Comparison of ENCODE assay signal across 9 cellular contexts in the genomic region with DNA sequence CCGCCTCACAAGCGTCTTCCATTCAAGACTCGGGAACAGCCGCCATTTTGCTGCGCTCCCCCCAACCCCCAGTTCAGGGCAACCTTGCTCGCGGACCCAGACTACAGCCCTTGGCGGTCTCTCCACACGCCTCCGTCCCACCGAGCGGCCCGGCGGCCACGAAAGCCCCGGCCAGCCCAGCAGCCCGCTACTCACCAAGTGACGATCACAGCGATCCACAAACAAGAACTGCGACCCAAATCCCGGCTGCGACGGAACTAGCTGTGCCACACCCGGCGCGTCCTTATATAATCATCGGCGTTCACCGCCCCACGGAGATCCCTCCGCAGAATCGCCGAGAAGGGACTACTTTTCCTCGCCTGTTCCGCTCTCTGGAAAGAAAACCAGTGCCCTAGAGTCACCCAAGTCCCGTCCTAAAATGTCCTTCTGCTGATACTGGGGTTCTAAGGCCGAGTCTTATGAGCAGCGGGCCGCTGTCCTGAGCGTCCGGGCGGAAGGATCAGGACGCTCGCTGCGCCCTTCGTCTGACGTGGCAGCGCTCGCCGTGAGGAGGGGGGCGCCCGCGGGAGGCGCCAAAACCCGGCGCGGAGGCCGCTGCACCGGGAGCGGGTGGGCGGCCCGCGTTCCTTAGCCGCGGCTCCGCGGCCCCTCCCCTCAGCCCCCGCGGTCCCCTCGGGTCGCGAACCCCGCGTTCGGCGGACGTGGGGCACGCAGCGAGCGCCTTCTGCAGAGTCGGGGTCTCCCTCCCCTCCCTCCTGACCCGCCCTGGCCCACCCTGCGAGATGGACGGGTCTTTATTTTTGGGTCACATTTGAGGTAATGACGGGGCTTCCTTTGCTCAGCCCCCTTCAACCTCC. TPM values are rescaled to one million over a fixed set of nuclear protein-coding genes. Genes with fewer than 3 reads are reported as not detected.
DNase-seq lines count a peak whose midpoint lies in the region; ATAC-seq, FAIRE-seq and TF ChIP-seq lines count a peak whose summit lies in the region.
"Had no signal": no experiment of that assay in that cellular context is flagged by ENCODE, and none has a peak within 500 bp of the region (broad histone marks: within the 10 kb centered on the region; RNA-seq: fewer than 3 reads in every experiment).

A gene (minus strand): TSS at position 259 of the 857 bp plus-strand sequence. CDS start 879 bp downstream, outside the sequence.

- peak within 1 kb of the TSS; percentile 99 for H3K27ac ChIP-seq in CD4-positive, CD25-positive, alpha-beta regulatory T cell (ENCODE audit: insufficient read depth, low read length, poor library complexity, severe bottlenecking)
- H3K27ac ChIP-seq in pancreas (peak within 1 kb of the TSS; percentile 97 to 100 (median 98)), tibial artery (peak within 1 kb of the TSS; percentile 97 to 100)

- H3K27me3 Mint-ChIP-seq in CD4-positive, CD25-positive, alpha-beta regulatory T cell = peaks cover 24% of the 10 kb centered on the region

- no peak for FAIRE-seq in pancreas (lab: Jason Lieb, UNC)
- FAIRE-seq: colon had no signal

- peaks cover 27 to 91% (median 62%) of the 10 kb centered on the region in 4 donors for H3K4me1 Mint-ChIP-seq in CD4-positive, CD25-positive, alpha-beta regulatory T cell

- H3K9me3 Mint-ChIP-seq in CD4-positive, CD25-positive, alpha-beta regulatory T cell = peaks cover 0 to 9% (median 0%) of the 10 kb centered on the region in 7 donors

- H3K27me3 ChIP-seq in CD4-positive, CD25-positive, alpha-beta regulatory T cell (ENCODE audit: control insufficient read depth, insufficient read depth, low read length) = no peaks in the 10 kb centered on the region
- H3K27me3 ChIP-seq in pancreas = no peaks in the 10 kb centered on the region
- H3K27me3 ChIP-seq in tibial artery = no peaks in the 10 kb centered on the region

- WGBS in pancreas, 2 donors = 0 to 1% methylated on average over 59 to 85 of the region's 85 CpGs

- peak within 1 kb of the TSS; percentile 99 for H3K4me3 ChIP-seq in CD4-positive, CD25-positive, alpha-beta regulatory T cell (ENCODE audit: low read depth, low read length)
- H3K4me3 ChIP-seq in pancreas (peak within 1 kb of the TSS; percentile 56 to 86 (median 65)), tibial artery (peak within 1 kb of the TSS; percentile 79 to 83)

- peaks cover 31% of the 10 kb centered on the region for H3K36me3 Mint-ChIP-seq in CD4-positive, CD25-positive, alpha-beta regulatory T cell

- H3K9me3 ChIP-seq in CD4-positive, CD25-positive, alpha-beta regulatory T cell (ENCODE audit: control insufficient read depth in 2 of 2, low read length in 2 of 2) = no peaks in the 10 kb centered on the region
- no peaks in the 10 kb centered on the region for H3K9me3 ChIP-seq in pancreas
- H3K9me3 ChIP-seq in tibial artery = peaks cover 0 to 5% (median 0%) of the 10 kb centered on the region in 3 donors

- no peak for TF ChIP-seq CTCF in pancreas (IDR thresholded peaks at IDR 0.05)
- no peak for TF ChIP-seq CTCF in tibial artery (IDR thresholded peaks at IDR 0.05)

- H3K27ac Mint-ChIP-seq in CD4-positive, CD25-positive, alpha-beta regulatory T cell = peak within 1 kb of the TSS; percentile 100

- peak; percentile 36 to 44 for ATAC-seq in CD4-positive, CD25-positive, alpha-beta regulatory T cell (ENCODE audit: low read depth in 2 of 2)
- ATAC-seq in GM21737 (IDR thresholded peaks at IDR 0.05; ENCODE audit: unreplicated experiment) (peak; percentile 35), pancreas (peak; percentile 61 to 67 (median 64))

- peak; percentile 82 to 95 (median 94) for DNase-seq in CD4-positive, CD25-positive, alpha-beta regulatory T cell
- DNase-seq in NCI-H226 (peak; percentile 75), germinal center (ENCODE audit: low spot score) (peak; percentile 86), pancreas (peak; percentile 85 to 98 (median 93)), tibial artery (peak; percentile 88 to 93), NCI-H2196 treated with DMSO at 0.1 percent for 48 hours (lab: John Stamatoyannopoulos, UW; ENCODE audit: unreplicated experiment) (no peak)
- peak; percentile 80 for DNase-seq in activated T-helper 9 cell treated with anti-CD3 and anti-CD28 coated beads, Interleukin-2, amount 50 U/mL, for 16 hours (ENCODE audit: low read depth)

- peak within 1 kb of the TSS; percentile 99 to 100 (median 100) for H3K4me3 Mint-ChIP-seq in CD4-positive, CD25-positive, alpha-beta regulatory T cell

- H3K4me1 ChIP-seq in CD4-positive, CD25-positive, alpha-beta regulatory T cell (ENCODE audit: control insufficient read depth, insufficient read depth, low read length, poor library complexity, severe bottlenecking) = peaks cover 66% of the 10 kb centered on the region
- H3K4me1 ChIP-seq in pancreas (peaks cover 33 to 48% (median 43%) of the 10 kb centered on the region in 3 donors), tibial artery (peaks cover 0 to 56% (median 38%) of the 10 kb centered on the region in 4 donors)

- peaks cover 23% of the 10 kb centered on the region for H3K36me3 ChIP-seq in CD4-positive, CD25-positive, alpha-beta regulatory T cell (ENCODE audit: control insufficient read depth, insufficient read depth, low read length)
- H3K36me3 ChIP-seq in pancreas = peaks cover 0 to 25% (median 0%) of the 10 kb centered on the region in 3 donors
- H3K36me3 ChIP-seq in tibial artery = peaks cover 30 to 36% (median 33%) of the 10 kb centered on the region in 3 donors

- intact Hi-C loops in pancreas (cut with DNase I) = no loop called here
- intact Hi-C loops in tibial artery (cut with DNase I; ENCODE audit: low total_unique reads) = no loop called here

RNA-seq across cellular contexts. Expression of the gene that starts here (rescaled TPM):
- 2,012 TPM for total RNA-seq in CD4-positive, CD25-positive, alpha-beta regulatory T cell
- 1,000 to 10,000 TPM; 1,179 to 1,557 (median 1,450) TPM for polyA plus RNA-seq in CD4-positive, CD25-positive, alpha-beta regulatory T cell
- 100 to 1,000 TPM; 353 to 495 (median 423) TPM for total RNA-seq in pancreas
- polyA plus RNA-seq in pancreas = 100 to 1,000 TPM; 528 to 605 TPM
